ENCODE assay signal across 9 cellular contexts in the genomic region with DNA sequence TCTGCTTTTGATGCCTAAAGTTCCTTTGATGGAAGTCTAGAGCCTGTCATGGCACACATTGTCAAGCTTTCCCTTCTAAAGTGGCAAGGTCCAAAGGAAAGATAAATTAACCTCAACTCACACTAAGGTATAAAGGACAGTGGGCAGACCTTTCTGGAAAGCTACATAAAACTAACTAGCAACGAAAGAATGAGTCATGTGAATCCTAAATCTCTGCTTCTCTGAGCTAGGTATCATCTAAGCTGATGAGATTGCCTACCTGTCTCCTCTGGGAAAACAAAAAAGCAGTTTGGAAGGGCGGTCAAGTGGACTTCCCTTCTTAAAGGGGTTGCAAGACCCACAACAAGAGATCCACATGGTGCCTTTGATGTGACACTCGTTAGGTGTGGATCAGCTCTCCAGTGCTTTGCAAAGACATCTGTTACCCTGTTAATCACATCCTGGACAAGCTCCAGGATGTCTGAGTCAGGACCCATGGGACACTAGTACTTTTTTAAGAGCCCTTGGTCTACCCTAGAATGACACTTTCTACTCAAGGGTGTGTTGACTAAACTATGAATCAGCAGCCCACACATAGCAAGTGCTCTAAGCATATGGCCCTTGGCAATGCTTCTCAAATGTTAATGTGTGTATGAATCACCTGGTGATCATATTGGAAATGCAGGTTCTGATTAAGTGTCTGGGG.
DNase-seq lines count a peak whose midpoint lies in the region; ATAC-seq and TF ChIP-seq lines count a peak whose summit lies in the region.
"Had no signal": no experiment of that assay in that cellular context is flagged by ENCODE, and none has a peak within 500 bp of the region (broad histone marks: within the 10 kb centered on the region; RNA-seq: fewer than 3 reads in every experiment).

No MANE protein-coding gene starts in this region.

- intact Hi-C loops in aorta (cut with DNase I) (no loop called here), natural killer cell (cut with micrococcal nuclease) (no loop called here)

- no peaks in the 10 kb centered on the region for H3K36me3 Mint-ChIP-seq in T-cell
- H3K36me3 Mint-ChIP-seq in natural killer cell: no peaks in the 10 kb centered on the region

- peak; percentile 59 for ATAC-seq in GM21619 (IDR thresholded peaks at IDR 0.05; ENCODE audit: unreplicated experiment)
- ATAC-seq in aorta (ENCODE audit: low FRiP score): no peak
- no peak for ATAC-seq in T-cell (replicated peaks in 1 of 4)
- ATAC-seq in natural killer cell: no peak

- no peaks in the 10 kb centered on the region for H3K27me3 ChIP-seq in aorta (ENCODE audit: control insufficient read depth in 1 of 2, insufficient read depth in 2 of 2, low read length in 1 of 2)
- H3K27me3 ChIP-seq: gastrocnemius medialis had no signal

- DNase-seq in AG20443 (ENCODE audit: low spot score): peak; percentile 65
- DNase-seq in NCI-H446 (lab: John Stamatoyannopoulos, UW): peak; percentile 53 to 83
- DNase-seq in foreskin fibroblast: peak; percentile 91 to 97
- no peak for DNase-seq in aorta
- DNase-seq in T-cell: no peak
- DNase-seq in natural killer cell: no peak
- no peak for DNase-seq in G401 (ENCODE audit: low spot score)
- DNase-seq: gastrocnemius medialis had no signal

- WGBS in aorta, 2 donors: 60 to 65% methylated on average over 3 of the region's 3 CpGs

- no peaks in the 10 kb centered on the region for H3K36me3 ChIP-seq in aorta (ENCODE audit: control insufficient read depth in 1 of 2, insufficient read depth in 2 of 2, low read length in 1 of 2)
- H3K36me3 ChIP-seq: gastrocnemius medialis had no signal

- no peak overlapping the region for H3K4me3 Mint-ChIP-seq in T-cell
- no peak overlapping the region for H3K4me3 Mint-ChIP-seq in natural killer cell

- no peak overlapping the region for H3K27ac ChIP-seq in aorta (ENCODE audit: low read depth in 1 of 2, low read length in 2 of 2)
- H3K27ac ChIP-seq: gastrocnemius medialis had no signal

- CTCF ChIA-PET in T-cell (lab: Charles Lee): no interaction called here

- H3K9me3 Mint-ChIP-seq in T-cell (no peaks in the 10 kb centered on the region), natural killer cell (no peaks in the 10 kb centered on the region)

- H3K4me3 ChIP-seq in foreskin fibroblast (ENCODE audit: low read depth in 1 of 2, low read length in 2 of 2) (no peak overlapping the region), aorta (ENCODE audit: low read length in 2 of 2) (no peak overlapping the region)
- H3K4me3 ChIP-seq: gastrocnemius medialis had no signal

- in situ Hi-C loops in G401 (cut with HindIII; ENCODE audit: low sequenced_read_pairs): no loop called here

- POLR2A ChIA-PET in T-cell (lab: Charles Lee): no interaction called here

- TF ChIP-seq CTCF in foreskin fibroblast (IDR thresholded peaks at IDR 0.05; ENCODE audit: low read depth, low read length): no peak
- no peak for TF ChIP-seq CTCF in natural killer cell (IDR thresholded peaks at IDR 0.05)

- H3K4me1 ChIP-seq in aorta (ENCODE audit: control insufficient read depth in 1 of 2, insufficient read depth in 2 of 2, low read length in 2 of 2): no peaks in the 10 kb centered on the region
- H3K4me1 ChIP-seq: gastrocnemius medialis had no signal

- H3K4me1 Mint-ChIP-seq in T-cell: no peaks in the 10 kb centered on the region
- no peaks in the 10 kb centered on the region for H3K4me1 Mint-ChIP-seq in natural killer cell

- no peaks in the 10 kb centered on the region for H3K9me3 ChIP-seq in aorta (ENCODE audit: control insufficient read depth, low read length)
- H3K9me3 ChIP-seq: gastrocnemius medialis had no signal

- H3K27me3 Mint-ChIP-seq in T-cell: peaks cover 5 to 6% of the 10 kb centered on the region in 2 donors
- peaks cover 3 to 7% of the 10 kb centered on the region in 2 donors for H3K27me3 Mint-ChIP-seq in natural killer cell (ENCODE audit: low read depth in 2 of 2)

- no peak overlapping the region for H3K27ac Mint-ChIP-seq in T-cell
- no peak overlapping the region for H3K27ac Mint-ChIP-seq in natural killer cell

Comparison
In these comparisons a context has a peak if more than half of its experiments do, and no peak if none do; other contexts are left out.
1. DNase-seq: peak in AG20443 (single experiment), NCI-H446 (2 of 2) and foreskin fibroblast (2 of 2); none in aorta (0 of 2), T-cell (0 of 34), natural killer cell (single experiment) and G401 (single experiment).